In genomic region chr2:1685078-1685956, GRCh38 we compare ENCODE assay signal across 17 cellular contexts. TPM values are rescaled to one million over a fixed set of nuclear protein-coding genes. Genes with fewer than 3 reads are reported as not detected.
DNase-seq lines count a peak whose midpoint lies in the region; ATAC-seq and TF ChIP-seq lines count a peak whose summit lies in the region.
"Had no signal": no experiment of that assay in that cellular context is flagged by ENCODE, and none has a peak within 500 bp of the region (broad histone marks: within the 10 kb centered on the region; RNA-seq: fewer than 3 reads in every experiment).

No MANE protein-coding gene starts in this region.

- H3K23me2 ChIP-seq in H9 (ENCODE audit: insufficient read length, low read depth, low read length, poor library complexity, severe bottlenecking), result no peaks in the 10 kb centered on the region

- H2BK15ac ChIP-seq in H9 (ENCODE audit: low read depth, low read length), result no peak overlapping the region

- H3K4me3 Mint-ChIP-seq in H9, result no peak overlapping the region

- H3K27me3 Mint-ChIP-seq in H9 (ENCODE audit: low read depth), result no peaks in the 10 kb centered on the region

- no peaks in the 10 kb centered on the region for H3K9me3 Mint-ChIP-seq in H9

- POLR2A ChIA-PET in Panc1 (lab: Charles Lee), result interaction anchor here (0.6 kb wide), 1 partner anchor 1834 kb away, joined by 5 read pairs; no protein-coding TSS in a partner anchor

- no TSS peak for BruUV-seq in Panc1 (replicated peaks; lab: Mats Ljungman, UMichigan)

- DNase-seq in H9 (no peak), Panc1 (ENCODE audit: low read depth, low spot score) (no peak), iPS-NIHi7 (ENCODE audit: extremely low spot score) (peak; percentile 6), sciatic nerve (ENCODE audit: low spot score) (peak; percentile 56), COR-L47 (lab: John Stamatoyannopoulos, UW) (no peak), NCI-H2107 (lab: John Stamatoyannopoulos, UW) (no peak)
- DNase-seq: activated CD4-positive, alpha-beta T cell treated with anti-CD3 and anti-CD28 coated beads for 48 hours; activated naive CD4-positive, alpha-beta T cell; aorta; hippocampal formation; NCI-H1417; NCI-H526; right cardiac atrium; stimulated activated CD4-positive, alpha-beta T cell treated with anti-CD3 and anti-CD28 coated beads, Interleukin-1b, Interleukin-23, amount 100 ng/mL, for 48 hours; stimulated activated naive CD8-positive, alpha-beta T cell treated with anti-CD3 and anti-CD28 coated beads, Interleukin-15, Interleukin-2, amounts not matched to agents 100 U/mL and 50 U/mL, for 24 hours had no signal

- peak overlapping the region; percentile 40 to 90 (median 68); a peak in 5 of 7 replicates for H3K27ac Mint-ChIP-seq in H9

- no peak overlapping the region for H2BK5ac ChIP-seq in H9 (ENCODE audit: insufficient read length, low read length)

- no peak overlapping the region for H4K5ac ChIP-seq in H9 (ENCODE audit: insufficient read length, low read depth, low read length)

- no peaks in the 10 kb centered on the region for H3K79me1 ChIP-seq in H9 (ENCODE audit: insufficient read depth, low read depth, low read length, poor library complexity, severe bottlenecking)

- H3K4me2 ChIP-seq in H9 (ENCODE audit: insufficient read depth, insufficient read length, low read length), result no peak overlapping the region

- H3K27ac ChIP-seq in H9 (ENCODE audit: insufficient read length, low read depth, low read length) (no peak overlapping the region), Panc1 (ENCODE audit: low read length) (peak overlapping the region; percentile 88)

- H2AK5ac ChIP-seq in H9 (ENCODE audit: insufficient read length, low read length), result no peak overlapping the region

- no peak overlapping the region for H2AFZ ChIP-seq in H9 (ENCODE audit: low read length)

- no peak overlapping the region for H3K23ac ChIP-seq in H9 (ENCODE audit: insufficient read length, low read depth, low read length)

- no peak overlapping the region for H3K4me3 ChIP-seq in Panc1 (ENCODE audit: low read depth in 2 of 2, low read length in 2 of 2)
- H3K4me3 ChIP-seq: GM12878 had no signal

- WGBS in H9 (ENCODE audit: extremely low coverage, insufficient read length, low lambda C conversion rate), result no CpG with 5 or more reads among the region's 36 CpGs

- peak; percentile 8; the same call in 1 of the 2 replicates for ATAC-seq in Panc1
- no peak for ATAC-seq in sciatic nerve
- no peak for ATAC-seq in HG03095 (IDR thresholded peaks at IDR 0.05; ENCODE audit: unreplicated experiment)
- ATAC-seq: GM12878; stimulated activated naive CD8-positive, alpha-beta T cell treated with anti-CD3 and anti-CD28 coated beads, Interleukin-15, Interleukin-2, amounts not matched to agents 100 U/mL and 50 U/mL, for 24 hours had no signal

- H4K20me1 ChIP-seq in H9 (ENCODE audit: control insufficient read depth, insufficient read depth, insufficient read length), result peaks cover 2% of the 10 kb centered on the region

- H3K4ac ChIP-seq in H9 (ENCODE audit: low read depth, low read length), result peak overlapping the region; percentile 37; the same call in 1 of the 2 replicates

- peaks cover 7 to 59% (median 24%) of the 10 kb centered on the region in 3 experiments; a peak in 6 of 7 replicates for H3K36me3 Mint-ChIP-seq in H9 (ENCODE audit: insufficient read depth in 1 of 3, low read depth in 3 of 3)

- in situ Hi-C loops in Panc1 (cut with HindIII; ENCODE audit: low pct_unique_long_range_greater_than_20kb, low sequenced_read_pairs), result no loop called here

- intact Hi-C loops in Panc1 (cut with micrococcal nuclease; ENCODE audit: unreplicated experiment) (no loop called here), sciatic nerve (cut with DNase I) (no loop called here)

- H3K14ac ChIP-seq in H9 (ENCODE audit: insufficient read depth, low read length), result peak overlapping the region; percentile 51; the same call in 1 of the 2 replicates

- no peak overlapping the region for H4K8ac ChIP-seq in H9 (replicated peaks; ENCODE audit: insufficient read length, low read depth, low read length)

- H4K91ac ChIP-seq in H9 (ENCODE audit: insufficient read length, low read depth, low read length), result peak overlapping the region; percentile 65

- CTCF ChIA-PET in Panc1 (lab: Charles Lee), result no interaction called here

- no peaks in the 10 kb centered on the region for H3K9me3 ChIP-seq in H9 (ENCODE audit: control insufficient read depth, low read depth, low read length)
- no peaks in the 10 kb centered on the region for H3K9me3 ChIP-seq in Panc1 (ENCODE audit: control insufficient read depth, insufficient read depth, low read depth, low read length)

- no peak overlapping the region for H2BK12ac ChIP-seq in H9 (ENCODE audit: insufficient read length, low read depth, low read length)

- H3K4me1 ChIP-seq in H9 (ENCODE audit: insufficient read depth, low read length), result peaks cover 4% of the 10 kb centered on the region; the same call in 1 of the 2 replicates
- peaks cover 34% of the 10 kb centered on the region for H3K4me1 ChIP-seq in Panc1 (ENCODE audit: control insufficient read depth, insufficient read depth, low read length)

- H3K9ac ChIP-seq in H9 (ENCODE audit: extremely low read depth, insufficient read length, low read length), result no peak overlapping the region

- no peak overlapping the region for H3T11ph ChIP-seq in H9 (ENCODE audit: low read length)

- no peak overlapping the region for H2BK120ac ChIP-seq in H9 (ENCODE audit: low read depth, low read length, poor library complexity, severe bottlenecking)

- no peak overlapping the region for H3K56ac ChIP-seq in H9 (ENCODE audit: insufficient read length, low read depth, low read length)

- no peak overlapping the region for H2BK20ac ChIP-seq in H9 (ENCODE audit: low read depth, low read length, poor library complexity, severe bottlenecking)

- no peaks in the 10 kb centered on the region for H3K36me3 ChIP-seq in Panc1 (ENCODE audit: control insufficient read depth, insufficient read depth, low read length)

- H3K27me3 ChIP-seq in H9 (ENCODE audit: insufficient read depth, low read length) (no peaks in the 10 kb centered on the region), Panc1 (ENCODE audit: control insufficient read depth, insufficient read depth, low read length) (no peaks in the 10 kb centered on the region)

- no peaks in the 10 kb centered on the region for H3K79me2 ChIP-seq in H9 (ENCODE audit: insufficient read depth, low read length)

- H3K18ac ChIP-seq in H9 (ENCODE audit: insufficient read length, low read depth, low read length), result no peak overlapping the region

- peaks cover 11 to 19% of the 10 kb centered on the region in 2 experiments for H3K4me1 Mint-ChIP-seq in H9

- TF ChIP-seq CTCF in H9 (conservative IDR thresholded peaks at IDR 0.05) (no peak), Panc1 (IDR thresholded peaks at IDR 0.05) (no peak)

RNA-seq across cellular contexts. Expression of gene PXDN, which starts 59.0 kb away (rescaled TPM):
- 140 and 146 TPM in 2 replicates for total RNA-seq in H9 (2021)
- total RNA-seq in Panc1 (2021; ENCODE audit: unreplicated experiment), result 2.5 TPM
- 4.5 TPM for polyA plus RNA-seq in Panc1 (2012; ENCODE audit: insufficient read length)
- 38.1 TPM for total RNA-seq in sciatic nerve

Comparison
In these comparisons a context has a peak if more than half of its experiments do, and no peak if none do; other contexts are left out.
1. DNase-seq: peak in iPS-NIHi7 (single experiment) and sciatic nerve (single experiment); none in H9 (single experiment), Panc1 (single experiment), COR-L47 (single experiment) and NCI-H2107 (single experiment).
2. RNA of gene PXDN, which starts 59.0 kb away (total RNA-seq): 140 to 146 TPM in H9 and 38.1 TPM in sciatic nerve (single experiment); 2.5 TPM in Panc1 (single experiment); every median in the first group is over 10 times any median in the second.